14 cellular contexts compared by ENCODE assay signal in genomic region chr6:132115714-132116366, GRCh38.
A peak's percentile ranks its signal among the peaks of the same experiment; 100 is the strongest.
DNase-seq lines count a peak whose midpoint lies in the region; ATAC-seq and TF ChIP-seq lines count a peak whose summit lies in the region.
"Had no signal": no experiment of that assay in that cellular context is flagged by ENCODE, and none has a peak within 500 bp of the region (broad histone marks: within the 10 kb centered on the region; RNA-seq: fewer than 3 reads in every experiment).

No MANE protein-coding gene starts in this region.

- no peak for TF ChIP-seq EP300 in transverse colon (IDR thresholded peaks at IDR 0.05; ENCODE audit: low read depth)

- H3K9me3 ChIP-seq in adipocyte (ENCODE audit: control insufficient read depth, low read length) (no peaks in the 10 kb centered on the region), left ventricle myocardium inferior (replicated peaks) (no peaks in the 10 kb centered on the region), transverse colon (no peaks in the 10 kb centered on the region), WERI-Rb-1 (ENCODE audit: severe bottlenecking) (no peaks in the 10 kb centered on the region)

- H3K4me1 ChIP-seq in adipocyte (ENCODE audit: control insufficient read depth, insufficient read depth, low read length) (peaks cover 5% of the 10 kb centered on the region), left ventricle myocardium inferior (no peaks in the 10 kb centered on the region), transverse colon (no peaks in the 10 kb centered on the region)

- DNase-seq in HPDE6-E6E7 (ENCODE audit: extremely low spot score) = peak; percentile 13
- no peak for DNase-seq in adipocyte (ENCODE audit: low read depth)
- DNase-seq in left ventricle myocardium inferior = no peak
- no peak for DNase-seq in GM20000 (ENCODE audit: low spot score)
- DNase-seq in transverse colon = no peak
- DNase-seq in WERI-Rb-1 = no peak
- DNase-seq: activated CD8-positive, alpha-beta memory T cell treated with anti-CD3 and anti-CD28 coated beads, Interleukin-2, amount 50 U/mL, for 4 hours; amniotic stem cell; COR-L47; HCEC 1CT; NCI-H187; stimulated activated CD4-positive, alpha-beta T cell treated with anti-CD3 and anti-CD28 coated beads, Interleukin-15, amount 100 ng/mL, for 24 hours had no signal

- TF ChIP-seq CTCF in left ventricle myocardium inferior (IDR thresholded peaks at IDR 0.05; ENCODE audit: borderline replicate concordance) (no peak), GM20000 (IDR thresholded peaks at IDR 0.05; ENCODE audit: extremely low read depth, missing control alignments) (no peak), transverse colon (IDR thresholded peaks at IDR 0.05) (no peak), WERI-Rb-1 (IDR thresholded peaks at IDR 0.05; ENCODE audit: low read depth, low read length) (no peak)

- peak overlapping the region; percentile 48 for H3K9ac ChIP-seq in adipocyte (ENCODE audit: low read length)

- no peak for TF ChIP-seq POLR2A in transverse colon (IDR thresholded peaks at IDR 0.05)

- WGBS in transverse colon (ENCODE audit: low coverage in 1 of 2), 2 donors = 63 to 69% methylated on average over 7 of the region's 7 CpGs

- H3K36me3 ChIP-seq in adipocyte (ENCODE audit: control insufficient read depth, insufficient read depth, low read length, severe bottlenecking) = no peaks in the 10 kb centered on the region
- no peaks in the 10 kb centered on the region for H3K36me3 ChIP-seq in left ventricle myocardium inferior
- H3K36me3 ChIP-seq in transverse colon = no peaks in the 10 kb centered on the region
- H3K36me3 ChIP-seq in WERI-Rb-1 = no peaks in the 10 kb centered on the region

- intact Hi-C loops in left ventricle myocardium inferior (cut with micrococcal nuclease) (no loop called here), transverse colon (cut with DNase I; ENCODE audit: low total_unique reads) (no loop called here)

- in situ Hi-C loops in transverse colon (cut with MboI; ENCODE audit: low pct_ligation_motif_present in 1 of 4, low pct_unique_long_range_greater_than_20kb in 1 of 4, low sequenced_read_pairs in 3 of 4) = no loop called here

- ATAC-seq in HG03460 (IDR thresholded peaks at IDR 0.05; ENCODE audit: unreplicated experiment) = no peak

- H3K4me3 ChIP-seq in adipocyte (ENCODE audit: low read length) (peak overlapping the region; percentile 68), left ventricle myocardium inferior (peak overlapping the region; percentile 41), skin epidermis (peak overlapping the region in 2 of 7 experiments; percentile 7 to 16), transverse colon (no peak overlapping the region), WERI-Rb-1 (ENCODE audit: low read depth, low read length) (no peak overlapping the region)

- H3K27ac ChIP-seq in left ventricle myocardium inferior (replicated peaks) (peak overlapping the region; percentile 47), skin epidermis (peak overlapping the region in 11 of 21 experiments; percentile 2 to 77 (median 46)), transverse colon (peak overlapping the region in 1 of 4 donors; percentile 18), WERI-Rb-1 (no peak overlapping the region)

- H3K27me3 ChIP-seq in adipocyte (replicated peaks; ENCODE audit: control insufficient read depth, insufficient read depth, low read length) (no peaks in the 10 kb centered on the region), left ventricle myocardium inferior (ENCODE audit: low read depth) (no peaks in the 10 kb centered on the region), transverse colon (no peaks in the 10 kb centered on the region), WERI-Rb-1 (ENCODE audit: insufficient read depth, low read depth, severe bottlenecking) (peaks cover 69% of the 10 kb centered on the region)

Comparison
In these comparisons a context has a peak if more than half of its experiments do, and no peak if none do; other contexts are left out.
1. H3K4me3 ChIP-seq: peak in adipocyte (single experiment) and left ventricle myocardium inferior (single experiment); none in transverse colon (0 of 4) and WERI-Rb-1 (single experiment).